9 cellular contexts compared by ENCODE assay signal in the genomic region with DNA sequence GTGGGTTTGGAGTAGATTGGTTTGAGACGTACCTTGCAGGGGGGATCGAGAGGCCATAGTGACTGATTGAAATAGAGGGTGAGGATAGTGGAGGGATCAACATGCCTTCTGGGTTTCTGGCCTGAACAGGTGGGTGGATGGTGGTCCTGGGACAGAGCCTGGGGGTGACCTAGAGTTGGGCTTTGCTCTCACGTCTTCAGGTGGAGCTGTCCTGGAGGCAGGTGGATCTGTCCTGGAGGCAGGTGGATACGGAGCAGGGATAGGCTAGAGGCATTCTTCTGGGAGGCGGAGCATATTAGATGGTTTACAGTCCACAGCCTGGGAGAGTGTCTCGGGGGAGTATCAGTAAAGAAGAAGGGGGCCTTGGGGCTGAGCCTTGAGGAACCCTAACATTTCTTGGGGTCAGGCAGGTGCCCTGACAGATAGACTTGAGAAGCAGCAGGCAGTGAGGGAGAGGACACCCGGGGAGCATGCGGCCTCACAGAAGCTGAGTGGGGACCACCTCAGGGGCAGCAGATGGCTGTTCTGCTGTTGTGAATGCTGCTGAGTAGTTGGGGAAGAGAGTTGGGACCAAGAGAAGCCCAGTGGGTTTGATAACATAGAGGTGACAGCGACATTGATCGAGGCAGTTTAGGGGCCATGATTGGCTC. TPM values are rescaled to one million over a fixed set of nuclear protein-coding genes. Genes with fewer than 3 reads are reported as not detected.
DNase-seq lines count a peak whose midpoint lies in the region; ATAC-seq, FAIRE-seq and TF ChIP-seq lines count a peak whose summit lies in the region.
"Had no signal": no experiment of that assay in that cellular context is flagged by ENCODE, and none has a peak within 500 bp of the region (broad histone marks: within the 10 kb centered on the region; RNA-seq: fewer than 3 reads in every experiment).

No MANE protein-coding gene starts in this region.

- H3K4me1 Mint-ChIP-seq in activated naive CD4-positive, alpha-beta T cell treated with anti-CD3 and anti-CD28 coated beads, Interleukin-2, amount 50 U/mL, for 24 hours, result peaks cover 36% of the 10 kb centered on the region
- peaks cover 30% of the 10 kb centered on the region for H3K4me1 Mint-ChIP-seq in memory B cell

- no peak for TF ChIP-seq CTCF in K562 (IDR thresholded peaks at IDR 0.05 in 2 of 3, conservative IDR thresholded peaks at IDR 0.05 in 1 of 3; ENCODE audit: insufficient read depth in 2 of 3, low read depth in 1 of 3, low read length in 3 of 3)

- H3K4me2 ChIP-seq in K562 (ENCODE audit: insufficient read depth, low read length), result peak overlapping the region; percentile 93

- ATAC-seq in K562 (no peak), memory B cell (ENCODE audit: low read depth) (no peak), aorta (ENCODE audit: low FRiP score) (no peak)

- CTCF ChIA-PET in K562 (lab: Yijun Ruan, JAX; ENCODE audit: low intra/inter-chr PET ratio), result no interaction called here

- 59% methylated on average over 7 of the region's 10 CpGs for WGBS in K562 (ENCODE audit: insufficient coverage, low coverage, missing lambda C conversion rate)
- WGBS in aorta, 2 donors, result 83 to 88% methylated on average over 10 of the region's 10 CpGs

- H3K9ac ChIP-seq in K562 (ENCODE audit: insufficient read depth in 1 of 2, low read depth in 2 of 2, low read length in 2 of 2), result peak overlapping the region; percentile 63 to 82; a peak in 2 of 4 replicates

- no peaks in the 10 kb centered on the region for H3K9me1 ChIP-seq in K562 (ENCODE audit: control insufficient read depth, insufficient read depth, low read length)

- peak overlapping the region; percentile 8 for H3K27ac Mint-ChIP-seq in activated naive CD4-positive, alpha-beta T cell treated with anti-CD3 and anti-CD28 coated beads, Interleukin-2, amount 50 U/mL, for 24 hours
- H3K27ac Mint-ChIP-seq in memory B cell, result no peak overlapping the region

- no peak overlapping the region for H3K27ac ChIP-seq in K562 (ENCODE audit: extremely low read depth, low read depth, low read length)
- no peak overlapping the region for H3K27ac ChIP-seq in aorta (ENCODE audit: low read depth in 1 of 2, low read length in 2 of 2)

- no peak overlapping the region for H2AFZ ChIP-seq in K562 (ENCODE audit: low read depth, low read length)

- DNase-seq in activated naive CD4-positive, alpha-beta T cell (lab: John Stamatoyannopoulos, UW), result no peak
- DNase-seq in K562 (ENCODE audit: extremely low read depth in 1 of 4, low spot score in 3 of 4) (no peak), memory B cell (ENCODE audit: low spot score in 2 of 2) (no peak), aorta (peak; percentile 41 to 52), GM03348 (ENCODE audit: low spot score) (no peak), DMS114 treated with DMSO at 0.1 percent for 48 hours (lab: John Stamatoyannopoulos, UW; ENCODE audit: unreplicated experiment) (no peak), NCI-H1105 treated with DMSO at 0.1 percent for 48 hours (lab: John Stamatoyannopoulos, UW) (no peak)
- DNase-seq: NCI-H2081 had no signal

- H3K27me3 Mint-ChIP-seq in activated naive CD4-positive, alpha-beta T cell treated with anti-CD3 and anti-CD28 coated beads, Interleukin-2, amount 50 U/mL, for 24 hours, result no peaks in the 10 kb centered on the region
- H3K27me3 Mint-ChIP-seq in memory B cell, result no peaks in the 10 kb centered on the region

- intact Hi-C loops in K562 (cut with micrococcal nuclease) (no loop called here), aorta (cut with DNase I) (no loop called here)

- TF ChIP-seq RAD21 in K562 (CRISPR knock-in tag; conservative IDR thresholded peaks at IDR 0.05 in 1 of 2, IDR thresholded peaks at IDR 0.05 in 1 of 2), result no peak

- H3K4me3 Mint-ChIP-seq in activated naive CD4-positive, alpha-beta T cell treated with anti-CD3 and anti-CD28 coated beads, Interleukin-2, amount 50 U/mL, for 24 hours, result peak overlapping the region; percentile 94
- H3K4me3 Mint-ChIP-seq in memory B cell, result peak overlapping the region; percentile 89

- no peak for FAIRE-seq in K562 (lab: Jason Lieb, UNC)

- POLR2A ChIA-PET in K562 (lab: Yijun Ruan, JAX), result interaction anchor here (1.4 to 2.2 kb wide), 2 partner anchors 8 to 23 kb away, joined by 4 to 26 read pairs; no protein-coding TSS in a partner anchor

- in situ Hi-C loops in K562 (cut with MboI), result no loop called here

- TSS peak; percentile 52 for BruUV-seq in K562 (replicated peaks; lab: Mats Ljungman, UMichigan)

- TF ChIP-seq EP300 in K562 (IDR thresholded peaks at IDR 0.05; ENCODE audit: low read length), result no peak

- no peaks in the 10 kb centered on the region; the same call in 1 of the 2 replicates for H4K20me1 ChIP-seq in K562 (replicated peaks; ENCODE audit: control insufficient read depth, insufficient read depth, low read length)

- no peaks in the 10 kb centered on the region for H3K36me3 Mint-ChIP-seq in activated naive CD4-positive, alpha-beta T cell treated with anti-CD3 and anti-CD28 coated beads, Interleukin-2, amount 50 U/mL, for 24 hours
- no peaks in the 10 kb centered on the region for H3K36me3 Mint-ChIP-seq in memory B cell

- H3K4me3 ChIP-seq in K562, result peak overlapping the region; percentile 92; the same call in 1 of the 2 replicates
- no peak overlapping the region for H3K4me3 ChIP-seq in aorta (ENCODE audit: low read length in 2 of 2)

- no peak for TF ChIP-seq POLR2A in K562 (conservative IDR thresholded peaks at IDR 0.05)

- no peaks in the 10 kb centered on the region for H3K9me3 Mint-ChIP-seq in activated naive CD4-positive, alpha-beta T cell treated with anti-CD3 and anti-CD28 coated beads, Interleukin-2, amount 50 U/mL, for 24 hours
- H3K9me3 Mint-ChIP-seq in memory B cell, result no peaks in the 10 kb centered on the region

- H3K27me3 ChIP-seq in K562 (ENCODE audit: control insufficient read depth in 2 of 2, insufficient read depth in 2 of 2, low read length in 2 of 2) (no peaks in the 10 kb centered on the region), aorta (ENCODE audit: control insufficient read depth in 1 of 2, insufficient read depth in 2 of 2, low read length in 1 of 2) (no peaks in the 10 kb centered on the region)

- peaks cover 21 to 54% of the 10 kb centered on the region in 2 experiments for H3K4me1 ChIP-seq in K562 (replicated peaks in 1 of 2; ENCODE audit: control insufficient read depth in 2 of 2, insufficient read depth in 2 of 2, low read length in 2 of 2)
- H3K4me1 ChIP-seq in aorta (ENCODE audit: control insufficient read depth in 1 of 2, insufficient read depth in 2 of 2, low read length in 2 of 2), result no peaks in the 10 kb centered on the region

- no peaks in the 10 kb centered on the region for H3K9me3 ChIP-seq in K562 (replicated peaks; ENCODE audit: control insufficient read depth, insufficient read depth, low read depth, low read length)
- H3K9me3 ChIP-seq in aorta (ENCODE audit: control insufficient read depth, low read length), result no peaks in the 10 kb centered on the region

- H3K36me3 ChIP-seq in K562 (ENCODE audit: control insufficient read depth, insufficient read depth, low read length) (peaks cover 31% of the 10 kb centered on the region; the same call in 2 of the 3 replicates), aorta (ENCODE audit: control insufficient read depth in 1 of 2, insufficient read depth in 2 of 2, low read length in 1 of 2) (no peaks in the 10 kb centered on the region)

- H3K79me2 ChIP-seq in K562 (ENCODE audit: control insufficient read depth, insufficient read depth, low read length), result peaks cover 45% of the 10 kb centered on the region

RNA-seq across cellular contexts. Expression of a gene that starts 1.6 kb away (rescaled TPM):
- total RNA-seq in K562 (2011; cell fraction: chromatin; rRNA removed; ENCODE audit: low replicate concordance), result 47.6 and 128 TPM in 2 replicates
- 79.5 and 81.2 TPM in 2 replicates for total RNA-seq in K562 (2011; cell fraction: nucleolus; rRNA removed)
- 52.6 and 61.5 TPM in 2 replicates for total RNA-seq in K562 (2011; cell fraction: nucleoplasm; rRNA removed)
- total RNA-seq in K562 (2014; rRNA removed) (18.6 and 24.3 TPM in 2 replicates), K562 (2014; rRNA removed; fragmentation: Illumina TruSeq; extraction: Trizol) (3.7 and 4.1 TPM in 2 replicates), K562 (2015; rRNA removed; fragmentation: Illumina TruSeq; extraction: Trizol) (10.4 and 14.5 TPM in 2 replicates), K562 (2021) (19.3 and 25.3 TPM in 2 replicates), aorta (10 to 100 TPM; 23.7 to 35.5 TPM)
- polyA plus RNA-seq in K562 (2011; rRNA removed) (8.4 and 14.0 TPM in 2 replicates), K562 (2014; fragmentation: Illumina TruSeq; extraction: Trizol) (4.7 and 8.9 TPM in 2 replicates), K562 (2014; fragmentation: Nextera tagmentation; extraction: Ambion mirVana) (under 1 TPM; 0.08 to 0.41 TPM), K562 (2014; rRNA removed) (26.1 and 26.8 TPM in 2 replicates), aorta (10 to 100 TPM; 12.6 to 66.9 TPM)
- polyA plus RNA-seq in K562 (2011; cell fraction: cytosol; rRNA removed), result 8.3 and 17.5 TPM in 2 replicates
- polyA plus RNA-seq in K562 (2011; cell fraction: nucleus; rRNA removed), result 81.9 and 107 TPM in 2 replicates
- 11.4 and 22.7 TPM in 2 replicates for polyA plus RNA-seq in K562 (2012)
- 3.7 and 4.6 TPM in 2 replicates for polyA minus RNA-seq in K562 (2011; rRNA and poly(A)+ RNA removed)
- 7.4 and 9.3 TPM in 2 replicates for polyA minus RNA-seq in K562 (2011; cell fraction: cytosol; rRNA and poly(A)+ RNA removed)
- 26.9 and 33.0 TPM in 2 replicates for polyA minus RNA-seq in K562 (2011; cell fraction: nucleus; rRNA and poly(A)+ RNA removed)

RNA-seq across cellular contexts. Expression of a gene that starts 19.8 kb away (rescaled TPM):
- 13.5 and 56.3 TPM in 2 replicates for total RNA-seq in K562 (2011; cell fraction: chromatin; rRNA removed; ENCODE audit: low replicate concordance)
- 37.2 and 53.2 TPM in 2 replicates for total RNA-seq in K562 (2011; cell fraction: nucleolus; rRNA removed)
- total RNA-seq in K562 (2011; cell fraction: nucleoplasm; rRNA removed), result 20.7 and 21.8 TPM in 2 replicates
- total RNA-seq in K562 (2014; rRNA removed) (15.7 and 25.3 TPM in 2 replicates), K562 (2014; rRNA removed; fragmentation: Illumina TruSeq; extraction: Trizol) (1.7 and 2.5 TPM in 2 replicates), K562 (2015; rRNA removed; fragmentation: Illumina TruSeq; extraction: Trizol) (7.0 and 7.1 TPM in 2 replicates), K562 (2021) (38.3 and 38.7 TPM in 2 replicates), aorta (10 to 100 TPM; 42.9 to 46.9 TPM)
- polyA plus RNA-seq in K562 (2011; rRNA removed) (5.5 and 10.0 TPM in 2 replicates), K562 (2014; fragmentation: Illumina TruSeq; extraction: Trizol) (5.6 and 21.3 TPM in 2 replicates), K562 (2014; fragmentation: Nextera tagmentation; extraction: Ambion mirVana) (under 1 TPM; 0.07 to 0.45 TPM), K562 (2014; rRNA removed) (21.9 and 28.2 TPM in 2 replicates), aorta (100 to 1,000 TPM in 1 of 2 donors, 10 to 100 TPM in 1; 48.2 to 108 TPM)
- 12.6 and 28.4 TPM in 2 replicates for polyA plus RNA-seq in K562 (2011; cell fraction: cytosol; rRNA removed)
- 56.7 and 79.9 TPM in 2 replicates for polyA plus RNA-seq in K562 (2011; cell fraction: nucleus; rRNA removed)
- 21.9 and 55.2 TPM in 2 replicates for polyA plus RNA-seq in K562 (2012)
- 1.9 and 3.7 TPM in 2 replicates for polyA minus RNA-seq in K562 (2011; rRNA and poly(A)+ RNA removed)
- 29.7 and 42.0 TPM in 2 replicates for polyA minus RNA-seq in K562 (2011; cell fraction: cytosol; rRNA and poly(A)+ RNA removed)
- 17.6 and 18.4 TPM in 2 replicates for polyA minus RNA-seq in K562 (2011; cell fraction: nucleus; rRNA and poly(A)+ RNA removed)

RNA-seq across cellular contexts. Expression of a gene that starts 28.0 kb away (rescaled TPM):
- total RNA-seq in K562 (2011; cell fraction: chromatin; rRNA removed; ENCODE audit: low replicate concordance), result 9.2 and 12.9 TPM in 2 replicates
- total RNA-seq in K562 (2011; cell fraction: nucleolus; rRNA removed), result 7.8 and 10.5 TPM in 2 replicates
- 11.3 and 11.6 TPM in 2 replicates for total RNA-seq in K562 (2011; cell fraction: nucleoplasm; rRNA removed)
- total RNA-seq in K562 (2014; rRNA removed) (5.1 and 5.6 TPM in 2 replicates), K562 (2014; rRNA removed; fragmentation: Illumina TruSeq; extraction: Trizol) (4.2 and 5.8 TPM in 2 replicates), K562 (2015; rRNA removed; fragmentation: Illumina TruSeq; extraction: Trizol) (3.6 and 4.3 TPM in 2 replicates), K562 (2021) (3.3 and 6.3 TPM in 2 replicates), aorta (1 to 10 TPM; 2.1 to 3.4 TPM)
- polyA plus RNA-seq in K562 (2011; rRNA removed) (7.5 and 8.1 TPM in 2 replicates), K562 (2014; fragmentation: Illumina TruSeq; extraction: Trizol) (4.1 and 4.7 TPM in 2 replicates), K562 (2014; fragmentation: Nextera tagmentation; extraction: Ambion mirVana) (1 to 10 TPM; 2.8 to 4.2 TPM), K562 (2014; rRNA removed) (4.7 and 5.4 TPM in 2 replicates), aorta (1 to 10 TPM; 3.0 to 5.0 TPM)
- polyA plus RNA-seq in K562 (2011; cell fraction: cytosol; rRNA removed), result 6.5 and 7.1 TPM in 2 replicates
- 6.2 and 6.6 TPM in 2 replicates for polyA plus RNA-seq in K562 (2011; cell fraction: nucleus; rRNA removed)
- 5.6 and 7.6 TPM in 2 replicates for polyA plus RNA-seq in K562 (2012)
- 4.2 and 5.7 TPM in 2 replicates for polyA minus RNA-seq in K562 (2011; rRNA and poly(A)+ RNA removed)
- 1.2 and 2.1 TPM in 2 replicates for polyA minus RNA-seq in K562 (2011; cell fraction: cytosol; rRNA and poly(A)+ RNA removed)
- polyA minus RNA-seq in K562 (2011; cell fraction: nucleus; rRNA and poly(A)+ RNA removed), result 3.4 and 3.8 TPM in 2 replicates

RNA-seq across cellular contexts. Expression of a gene that starts 30.3 kb away (rescaled TPM):
- 94.4 and 106 TPM in 2 replicates for total RNA-seq in K562 (2011; cell fraction: chromatin; rRNA removed; ENCODE audit: low replicate concordance)
- 48.0 and 49.5 TPM in 2 replicates for total RNA-seq in K562 (2011; cell fraction: nucleolus; rRNA removed)
- total RNA-seq in K562 (2011; cell fraction: nucleoplasm; rRNA removed), result 47.5 and 60.0 TPM in 2 replicates
- total RNA-seq in K562 (2014; rRNA removed) (7.7 and 8.2 TPM in 2 replicates), K562 (2014; rRNA removed; fragmentation: Illumina TruSeq; extraction: Trizol) (4.4 and 6.4 TPM in 2 replicates), K562 (2015; rRNA removed; fragmentation: Illumina TruSeq; extraction: Trizol) (10.7 and 12.3 TPM in 2 replicates), K562 (2021) (15.1 and 16.0 TPM in 2 replicates), aorta (10 to 100 TPM; 10.4 to 22.0 TPM)
- polyA plus RNA-seq in K562 (2011; rRNA removed) (13.0 and 18.7 TPM in 2 replicates), K562 (2014; fragmentation: Illumina TruSeq; extraction: Trizol) (12.4 and 13.8 TPM in 2 replicates), K562 (2014; fragmentation: Nextera tagmentation; extraction: Ambion mirVana) (under 1 TPM; 0.75 to 0.87 TPM), K562 (2014; rRNA removed) (11.7 and 11.9 TPM in 2 replicates), aorta (1 to 10 TPM; 6.2 to 6.6 TPM)
- 13.4 and 18.3 TPM in 2 replicates for polyA plus RNA-seq in K562 (2011; cell fraction: cytosol; rRNA removed)
- polyA plus RNA-seq in K562 (2011; cell fraction: nucleus; rRNA removed), result 66.3 and 91.6 TPM in 2 replicates
- polyA plus RNA-seq in K562 (2012), result 12.3 and 19.9 TPM in 2 replicates
- 22.6 and 23.1 TPM in 2 replicates for polyA minus RNA-seq in K562 (2011; rRNA and poly(A)+ RNA removed)
- polyA minus RNA-seq in K562 (2011; cell fraction: cytosol; rRNA and poly(A)+ RNA removed), result 9.9 and 13.2 TPM in 2 replicates
- 34.6 and 45.8 TPM in 2 replicates for polyA minus RNA-seq in K562 (2011; cell fraction: nucleus; rRNA and poly(A)+ RNA removed)

RNA-seq across cellular contexts. Expression of a gene that starts 37.1 kb away (rescaled TPM):
- 0.40 and 0.76 TPM in 2 replicates for total RNA-seq in K562 (2011; cell fraction: chromatin; rRNA removed; ENCODE audit: low replicate concordance)
- 0.50 and 0.53 TPM in 2 replicates for total RNA-seq in K562 (2011; cell fraction: nucleolus; rRNA removed)
- 0.73 TPM in 1 of 2 replicates, not detected in the other for total RNA-seq in K562 (2011; cell fraction: nucleoplasm; rRNA removed)
- total RNA-seq in K562 (2014; rRNA removed) (0.50 TPM in 1 of 2 replicates, not detected in the other), K562 (2014; rRNA removed; fragmentation: Illumina TruSeq; extraction: Trizol) (0.07 TPM in 1 of 2 replicates, not detected in the other), K562 (2015; rRNA removed; fragmentation: Illumina TruSeq; extraction: Trizol) (0.29 and 0.34 TPM in 2 replicates), K562 (2021) (0.20 and 0.33 TPM in 2 replicates), aorta (1 to 10 TPM; 2.1 to 3.9 TPM)
- polyA plus RNA-seq in K562 (2011; rRNA removed) (0.04 and 0.19 TPM in 2 replicates), K562 (2014; fragmentation: Illumina TruSeq; extraction: Trizol) (0.08 TPM in 1 of 2 replicates, not detected in the other), K562 (2014; fragmentation: Nextera tagmentation; extraction: Ambion mirVana) (not detected), K562 (2014; rRNA removed) (0.12 and 0.29 TPM in 2 replicates), aorta (10 to 100 TPM; 10.1 to 14.5 TPM)
- polyA plus RNA-seq in K562 (2011; cell fraction: cytosol; rRNA removed), result 0.13 and 0.25 TPM in 2 replicates
- polyA plus RNA-seq in K562 (2011; cell fraction: nucleus; rRNA removed), result 1.2 TPM in 2 replicates
- 0.29 and 1.5 TPM in 2 replicates for polyA plus RNA-seq in K562 (2012)
- 0.11 and 0.15 TPM in 2 replicates for polyA minus RNA-seq in K562 (2011; rRNA and poly(A)+ RNA removed)
- polyA minus RNA-seq in K562 (2011; cell fraction: cytosol; rRNA and poly(A)+ RNA removed), result not detected in 2 replicates
- 0.13 and 0.22 TPM in 2 replicates for polyA minus RNA-seq in K562 (2011; cell fraction: nucleus; rRNA and poly(A)+ RNA removed)

Comparison
In these comparisons a context has a peak if more than half of its experiments do, and no peak if none do; other contexts are left out.
1. DNase-seq: peak in aorta (2 of 2); none in activated naive CD4-positive, alpha-beta T cell (0 of 4), K562 (0 of 4), memory B cell (0 of 2), GM03348 (single experiment), DMS114 treated with DMSO at 0.1 percent for 48 hours (single experiment) and NCI-H1105 treated with DMSO at 0.1 percent for 48 hours (single experiment).